8 cellular contexts compared by ENCODE assay signal in genomic region chr16:21300309-21301167, GRCh38. TPM values are rescaled to one million over a fixed set of nuclear protein-coding genes. Genes with fewer than 3 reads are reported as not detected.
DNase-seq lines count a peak whose midpoint lies in the region; ATAC-seq and TF ChIP-seq lines count a peak whose summit lies in the region.

No MANE protein-coding gene starts in this region.

- H3K27ac ChIP-seq in H9 (ENCODE audit: insufficient read length, low read depth, low read length) (no peak overlapping the region), RWPE2 (ENCODE audit: poor library complexity, severe bottlenecking) (peak overlapping the region; percentile 74), ascending aorta (peak overlapping the region; percentile 82 to 83), right atrium auricular region (peak overlapping the region; percentile 76 to 81)

- DNase-seq in H9 = peak; percentile 94
- DNase-seq in M059J (ENCODE audit: low read depth) = peak; percentile 100
- peak; percentile 94 for DNase-seq in RWPE2 (ENCODE audit: low spot score)
- peak; percentile 92 to 99 for DNase-seq in ascending aorta (ENCODE audit: low spot score in 2 of 2)
- DNase-seq in right atrium auricular region (ENCODE audit: low spot score) = peak; percentile 98
- DNase-seq in posterior cingulate gyrus = peak; percentile 72 to 96 (median 87)
- DNase-seq in activated CD8-positive, alpha-beta memory T cell treated with anti-CD3 and anti-CD28 coated beads, Interleukin-2, amount 50 U/mL, for 48 hours = no peak

- no CpG with 5 or more reads among the region's 36 CpGs for WGBS in H9 (ENCODE audit: extremely low coverage, insufficient read length, low lambda C conversion rate)

- H2BK5ac ChIP-seq in H9 (ENCODE audit: insufficient read length, low read length) = no peak overlapping the region

- no peaks in the 10 kb centered on the region for H3K36me3 Mint-ChIP-seq in H9 (ENCODE audit: insufficient read depth in 1 of 3, low read depth in 3 of 3)

- no peak overlapping the region for H2BK12ac ChIP-seq in H9 (ENCODE audit: insufficient read length, low read depth, low read length)

- no peak overlapping the region for H3K14ac ChIP-seq in H9 (ENCODE audit: insufficient read depth, low read length)

- H4K20me1 ChIP-seq in H9 (ENCODE audit: control insufficient read depth, insufficient read depth, insufficient read length) = no peaks in the 10 kb centered on the region

- no peak overlapping the region for H3K18ac ChIP-seq in H9 (ENCODE audit: insufficient read length, low read depth, low read length)

- no peak overlapping the region for H2AK5ac ChIP-seq in H9 (ENCODE audit: insufficient read length, low read length)

- no peak overlapping the region for H3K4ac ChIP-seq in H9 (ENCODE audit: low read depth, low read length)

- H3K56ac ChIP-seq in H9 (ENCODE audit: insufficient read length, low read depth, low read length) = no peak overlapping the region

- no peaks in the 10 kb centered on the region for H3K4me1 ChIP-seq in H9 (ENCODE audit: insufficient read depth, low read length)
- H3K4me1 ChIP-seq in RWPE2 (ENCODE audit: insufficient read depth, poor library complexity, severe bottlenecking) = peaks cover 20% of the 10 kb centered on the region
- H3K4me1 ChIP-seq in ascending aorta = peaks cover 0 to 4% of the 10 kb centered on the region in 2 donors
- peaks cover 0 to 12% of the 10 kb centered on the region in 2 donors for H3K4me1 ChIP-seq in right atrium auricular region

- H3K79me1 ChIP-seq in H9 (ENCODE audit: insufficient read depth, low read depth, low read length, poor library complexity, severe bottlenecking) = no peaks in the 10 kb centered on the region

- peak overlapping the region; percentile 82 to 86 for H3K4me3 Mint-ChIP-seq in H9

- H4K5ac ChIP-seq in H9 (ENCODE audit: insufficient read length, low read depth, low read length) = no peak overlapping the region

- H3K9me3 ChIP-seq in H9 (ENCODE audit: control insufficient read depth, low read depth, low read length) = no peaks in the 10 kb centered on the region
- H3K9me3 ChIP-seq in RWPE2 (ENCODE audit: severe bottlenecking) = no peaks in the 10 kb centered on the region
- no peaks in the 10 kb centered on the region for H3K9me3 ChIP-seq in ascending aorta
- H3K9me3 ChIP-seq in right atrium auricular region = no peaks in the 10 kb centered on the region

- H3K4me3 ChIP-seq in GM08714 (ENCODE audit: low read length) (peak overlapping the region; percentile 73), RWPE2 (ENCODE audit: severe bottlenecking) (peak overlapping the region; percentile 47), ascending aorta (peak overlapping the region; percentile 72 to 79), right atrium auricular region (peak overlapping the region; percentile 51 to 66)

- no peak overlapping the region for H3T11ph ChIP-seq in H9 (ENCODE audit: low read length)

- peaks cover 52% of the 10 kb centered on the region for H3K27me3 Mint-ChIP-seq in H9 (ENCODE audit: low read depth)

- peak; percentile 81 for ATAC-seq in RWPE2 (ENCODE audit: low read depth)

- no peak overlapping the region for H4K91ac ChIP-seq in H9 (ENCODE audit: insufficient read length, low read depth, low read length)

- H3K4me2 ChIP-seq in H9 (ENCODE audit: insufficient read depth, insufficient read length, low read length) = peak overlapping the region; percentile 61

- no peak overlapping the region for H2BK15ac ChIP-seq in H9 (ENCODE audit: low read depth, low read length)

- H4K8ac ChIP-seq in H9 (replicated peaks; ENCODE audit: insufficient read length, low read depth, low read length) = no peak overlapping the region

- H2BK120ac ChIP-seq in H9 (ENCODE audit: low read depth, low read length, poor library complexity, severe bottlenecking) = no peak overlapping the region

- H3K4me1 Mint-ChIP-seq in H9 = peaks cover 30% of the 10 kb centered on the region in 2 experiments

- no peak overlapping the region for H3K9ac ChIP-seq in H9 (ENCODE audit: extremely low read depth, insufficient read length, low read length)

- no peak overlapping the region for H2BK20ac ChIP-seq in H9 (ENCODE audit: low read depth, low read length, poor library complexity, severe bottlenecking)

- H3K23me2 ChIP-seq in H9 (ENCODE audit: insufficient read length, low read depth, low read length, poor library complexity, severe bottlenecking) = peaks cover 6% of the 10 kb centered on the region

- H2AFZ ChIP-seq in H9 (ENCODE audit: low read length) = peak overlapping the region; percentile 29

- H3K27ac Mint-ChIP-seq in H9 = no peak overlapping the region

- H3K27me3 ChIP-seq in H9 (ENCODE audit: insufficient read depth, low read length) (peaks cover 21% of the 10 kb centered on the region; the same call in 1 of the 2 replicates), RWPE2 (ENCODE audit: insufficient read depth, poor library complexity, severe bottlenecking) (no peaks in the 10 kb centered on the region), ascending aorta (no peaks in the 10 kb centered on the region), right atrium auricular region (no peaks in the 10 kb centered on the region)

- H3K9me3 Mint-ChIP-seq in H9 = no peaks in the 10 kb centered on the region; a peak in 2 of 5 replicates

- TF ChIP-seq CTCF in H9 (conservative IDR thresholded peaks at IDR 0.05) (peak; percentile 88), RWPE2 (IDR thresholded peaks at IDR 0.05; ENCODE audit: poor library complexity, severe bottlenecking) (peak; percentile 99), ascending aorta (IDR thresholded peaks at IDR 0.05) (peak; percentile 84 to 88 (median 87)), right atrium auricular region (IDR thresholded peaks at IDR 0.05) (peak; percentile 56 to 90)

- no peak overlapping the region for H3K23ac ChIP-seq in H9 (ENCODE audit: insufficient read length, low read depth, low read length)

- intact Hi-C loops in ascending aorta (cut with DNase I) = loop anchor here (1.0 to 2.0 kb wide), 5 partner anchors 18 to 494 kb away; partner anchors contain the start of genes ERI2, LDAF1 and REXO5
- intact Hi-C loops in posterior cingulate gyrus (cut with DNase I) = loop anchor here (1.0 to 10.0 kb wide), 4 partner anchors 112 to 254 kb away; no protein-coding TSS in a partner anchor

- no peaks in the 10 kb centered on the region for H3K36me3 ChIP-seq in RWPE2 (ENCODE audit: low read depth)
- no peaks in the 10 kb centered on the region for H3K36me3 ChIP-seq in ascending aorta
- H3K36me3 ChIP-seq in right atrium auricular region = no peaks in the 10 kb centered on the region

- no peaks in the 10 kb centered on the region for H3K79me2 ChIP-seq in H9 (ENCODE audit: insufficient read depth, low read length)

RNA-seq across cellular contexts. Expression of gene CRYM, which starts 22.4 kb away (rescaled TPM):
- total RNA-seq in H9 (2021) = 16.4 and 17.8 TPM in 2 replicates
- total RNA-seq in M059J (2014; rRNA removed; shearing (Covaris generic)) = not detected in 2 replicates
- not detected for total RNA-seq in ascending aorta
- total RNA-seq in right atrium auricular region = 10 to 100 TPM; 77.7 to 91.1 TPM

Comparison
In these comparisons a context has a peak if more than half of its experiments do, and no peak if none do; other contexts are left out.
1. RNA of gene CRYM, which starts 22.4 kb away (total RNA-seq): 77.7 to 91.1 TPM in right atrium auricular region and 16.4 to 17.8 TPM in H9; not detected in M059J and not detected in ascending aorta (single experiment); every median in the first group is over 10 times any median in the second.
2. Peak in every context shown above with its lines, with median percentiles within 50 percentile points of each other: H3K4me3 ChIP-seq and CTCF ChIP-seq.